ENCODE assay signal across 1 cellular context in genomic region chr12:49827351-49828099, GRCh38.
TF ChIP-seq lines count a peak whose summit lies in the region.

No MANE protein-coding gene starts in this region.

TF ChIP-seq in HepG2, 621 proteins besides CTCF, POLR2A, EP300 and RAD21 (continued from another document and continues in another):
- TF ChIP-seq ARID4A (CRISPR knock-in tag; IDR thresholded peaks at IDR 0.05; ENCODE audit: borderline replicate concordance) (0 out of 2 replicates have a peak, but pooled peaks have one; percentile 4), RAD51 (IDR thresholded peaks at IDR 0.05; ENCODE audit: borderline replicate concordance) (no peak), ZNF350 (CRISPR knock-in tag; IDR thresholded peaks at IDR 0.05; ENCODE audit: borderline replicate concordance, low read depth) (0 out of 2 replicates have a peak, but pooled peaks have one; percentile 48), SPEN (CRISPR knock-in tag; IDR thresholded peaks at IDR 0.05; ENCODE audit: low read depth) (peak; percentile 20; the same call in 1 of the 2 replicates), ZNF431 (CRISPR knock-in tag; IDR thresholded peaks at IDR 0.05; ENCODE audit: borderline replicate concordance, low read depth) (no peak), GABPB1 (CRISPR knock-in tag; IDR thresholded peaks at IDR 0.05) (peak; percentile 82), ZMYM4 (CRISPR knock-in tag; IDR thresholded peaks at IDR 0.05) (peak; percentile 45; the same call in 1 of the 2 replicates), ZNF782 (CRISPR knock-in tag; IDR thresholded peaks at IDR 0.05; ENCODE audit: borderline replicate concordance) (0 out of 2 replicates have a peak, but pooled peaks have one; percentile 13), E2F5 (CRISPR knock-in tag; conservative IDR thresholded peaks at IDR 0.05) (no peak), HOXA3 (CRISPR knock-in tag; IDR thresholded peaks at IDR 0.05) (peak; percentile 21; the same call in 1 of the 2 replicates), RORA (CRISPR knock-in tag; IDR thresholded peaks at IDR 0.05) (no peak), HIC2 (CRISPR knock-in tag; IDR thresholded peaks at IDR 0.05; ENCODE audit: low read depth) (peak; percentile 66; the same call in 1 of the 2 replicates), MED1 (CRISPR knock-in tag; IDR thresholded peaks at IDR 0.05) (peak; percentile 24; the same call in 1 of the 2 replicates), KDM2A (CRISPR knock-in tag; IDR thresholded peaks at IDR 0.05; ENCODE audit: borderline replicate concordance, low read depth) (peak; percentile 46; the same call in 1 of the 2 replicates), ELF1 (CRISPR knock-in tag; IDR thresholded peaks at IDR 0.05) (0 out of 2 replicates have a peak, but pooled peaks have one; percentile 45), ZNF598 (CRISPR knock-in tag; IDR thresholded peaks at IDR 0.05; ENCODE audit: borderline replicate concordance) (0 out of 2 replicates have a peak, but pooled peaks have one; percentile 60), ZNF547 (CRISPR knock-in tag; IDR thresholded peaks at IDR 0.05) (no peak), PHF21A (CRISPR knock-in tag; IDR thresholded peaks at IDR 0.05) (peak; percentile 71), XRCC5 (optimal IDR thresholded peaks at IDR 0.05; ENCODE audit: low read length) (peak; percentile 18), ZNF780A (CRISPR knock-in tag; IDR thresholded peaks at IDR 0.05) (no peak), ARNT2 (CRISPR knock-in tag; IDR thresholded peaks at IDR 0.05; ENCODE audit: low read depth) (peak; percentile 48; the same call in 1 of the 2 replicates), ZNF101 (CRISPR knock-in tag; IDR thresholded peaks at IDR 0.05; ENCODE audit: borderline replicate concordance, low read depth) (no peak), ZNF670 (CRISPR knock-in tag; IDR thresholded peaks at IDR 0.05; ENCODE audit: borderline replicate concordance) (no peak), MAFG (CRISPR knock-in tag; IDR thresholded peaks at IDR 0.05) (0 out of 2 replicates have a peak, but pooled peaks have one; percentile 47), PCBP1 (IDR thresholded peaks at IDR 0.05; ENCODE audit: borderline replicate concordance, low read depth, low read length) (0 out of 2 replicates have a peak, but pooled peaks have one; percentile 9), MXD3 (CRISPR knock-in tag; IDR thresholded peaks at IDR 0.05) (no peak), TOPORS (CRISPR knock-in tag; IDR thresholded peaks at IDR 0.05) (no peak), ZNF558 (CRISPR knock-in tag; IDR thresholded peaks at IDR 0.05; ENCODE audit: borderline replicate concordance) (0 out of 2 replicates have a peak, but pooled peaks have one; percentile 14), HMG20A (CRISPR knock-in tag; IDR thresholded peaks at IDR 0.05; ENCODE audit: borderline replicate concordance) (no peak), ZNF766 (CRISPR knock-in tag; IDR thresholded peaks at IDR 0.05; ENCODE audit: borderline replicate concordance) (no peak), HNF4A (CRISPR knock-in tag; IDR thresholded peaks at IDR 0.05) (peak; percentile 12; the same call in 1 of the 2 replicates), NONO (IDR thresholded peaks at IDR 0.05) (no peak), NONO (CRISPR knock-in tag; conservative IDR thresholded peaks at IDR 0.05) (peak; percentile 82), E2F1 (CRISPR knock-in tag; IDR thresholded peaks at IDR 0.05) (no peak), ZSCAN9 (CRISPR knock-in tag; IDR thresholded peaks at IDR 0.05; ENCODE audit: borderline replicate concordance) (0 out of 2 replicates have a peak, but pooled peaks have one; percentile 44), ZNF326 (CRISPR knock-in tag; IDR thresholded peaks at IDR 0.05; ENCODE audit: borderline replicate concordance) (no peak), FOXJ3 (CRISPR knock-in tag; IDR thresholded peaks at IDR 0.05; ENCODE audit: borderline replicate concordance) (no peak), ZNF136 (CRISPR knock-in tag; IDR thresholded peaks at IDR 0.05; ENCODE audit: low read depth) (no peak), ZNF619 (CRISPR knock-in tag; IDR thresholded peaks at IDR 0.05) (no peak), ZNF709 (CRISPR knock-in tag; IDR thresholded peaks at IDR 0.05) (peak; percentile 48; the same call in 1 of the 2 replicates), ZNF691 (CRISPR knock-in tag; IDR thresholded peaks at IDR 0.05; ENCODE audit: borderline replicate concordance, low read depth) (0 out of 2 replicates have a peak, but pooled peaks have one; percentile 40), CENPBD1 (CRISPR knock-in tag; IDR thresholded peaks at IDR 0.05; ENCODE audit: borderline replicate concordance, low read depth) (no peak), KLF9 (CRISPR knock-in tag; IDR thresholded peaks at IDR 0.05; ENCODE audit: low read depth) (no peak), POLR2AphosphoS5 (IDR thresholded peaks at IDR 0.05; ENCODE audit: low read depth, low read length) (peak; percentile 47), ZNF775 (CRISPR knock-in tag; IDR thresholded peaks at IDR 0.05; ENCODE audit: borderline replicate concordance) (no peak), ZNF546 (CRISPR knock-in tag; conservative IDR thresholded peaks at IDR 0.05) (no peak), MZF1 (CRISPR knock-in tag; IDR thresholded peaks at IDR 0.05; ENCODE audit: borderline replicate concordance) (no peak), ZNF878 (CRISPR knock-in tag; IDR thresholded peaks at IDR 0.05) (peak; percentile 26; the same call in 1 of the 2 replicates), ARID2 (CRISPR knock-in tag; IDR thresholded peaks at IDR 0.05; ENCODE audit: borderline replicate concordance) (no peak; the same call in 1 of the 2 replicates), THRA (CRISPR knock-in tag; IDR thresholded peaks at IDR 0.05; ENCODE audit: borderline replicate concordance) (peak; percentile 66; the same call in 1 of the 2 replicates), ZNF333 (CRISPR knock-in tag; IDR thresholded peaks at IDR 0.05; ENCODE audit: borderline replicate concordance) (0 out of 2 replicates have a peak, but pooled peaks have one; percentile 26), MLX (CRISPR knock-in tag; IDR thresholded peaks at IDR 0.05) (no peak), GABPA (IDR thresholded peaks at IDR 0.05; ENCODE audit: low read depth, low read length) (peak; percentile 75), GABPA (CRISPR knock-in tag; IDR thresholded peaks at IDR 0.05; ENCODE audit: low read depth) (peak; percentile 89), ZNF720 (CRISPR knock-in tag; IDR thresholded peaks at IDR 0.05) (no peak), KLF13 (CRISPR knock-in tag; IDR thresholded peaks at IDR 0.05) (no peak), HNRNPLL (IDR thresholded peaks at IDR 0.05; ENCODE audit: low read depth, low read length, poor library complexity, severe bottlenecking) (peak; percentile 36), ZNF317 (CRISPR knock-in tag; IDR thresholded peaks at IDR 0.05) (peak; percentile 25; the same call in 1 of the 2 replicates), KMT2B (CRISPR knock-in tag; IDR thresholded peaks at IDR 0.05) (no peak; the same call in 1 of the 2 replicates)
